ENCODE assay signal across 19 cellular contexts in the genomic region with DNA sequence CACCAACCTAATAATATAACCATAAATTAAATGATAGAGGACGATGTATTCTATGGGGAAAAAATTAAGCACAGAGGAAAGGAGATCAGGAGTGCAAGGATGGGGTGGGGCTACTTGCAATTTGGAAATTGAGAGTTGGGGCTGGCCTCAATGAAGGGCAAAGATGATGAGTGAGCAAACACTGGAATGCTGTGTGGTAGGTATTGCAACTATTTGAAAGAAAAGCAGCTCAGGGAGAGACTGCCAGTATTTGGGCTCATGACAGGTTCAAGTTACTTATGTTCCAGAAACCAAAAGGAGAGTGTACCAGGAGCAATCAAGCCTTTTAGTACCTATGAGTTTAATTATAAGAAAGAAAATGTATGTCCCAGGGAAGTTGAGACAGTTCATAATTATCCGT. TPM values are rescaled to one million over a fixed set of nuclear protein-coding genes. Genes with fewer than 3 reads are reported as not detected.
"Had no signal": no experiment of that assay in that cellular context is flagged by ENCODE, and none has a peak within 500 bp of the region (broad histone marks: within the 10 kb centered on the region; RNA-seq: fewer than 3 reads in every experiment).

No MANE protein-coding gene starts in this region.

- H3K4me1 ChIP-seq: breast epithelium, parathyroid adenoma had no signal

- H3K9me3 ChIP-seq: breast epithelium, esophagus muscularis mucosa, heart left ventricle, mucosa of descending colon, thoracic aorta had no signal

- H3K36me3 ChIP-seq: breast epithelium, esophagus muscularis mucosa, heart left ventricle, thoracic aorta had no signal

- ATAC-seq: activated CD4-positive, CD25-positive, alpha-beta regulatory T cell treated with anti-CD3 and anti-CD28 coated beads, Interleukin-2, amount 50 U/mL, for 24 hours; mucosa of descending colon; naive thymus-derived CD4-positive, alpha-beta T cell; stimulated activated effector memory CD8-positive, alpha-beta T cell treated with anti-CD3 and anti-CD28 coated beads, Interleukin-12 subunit alpha, Interleukin-12 subunit beta, amount 100 ng/mL, for 72 hours had no signal

- H3K27ac ChIP-seq: breast epithelium, esophagus muscularis mucosa, heart left ventricle, parathyroid adenoma, thoracic aorta had no signal

- DNase-seq: activated CD4-positive, alpha-beta T cell treated with anti-CD3 and anti-CD28 coated beads, Interleukin-2, amount 50 U/mL, for 4 hours; activated naive CD4-positive, alpha-beta T cell; activated naive CD8-positive, alpha-beta T cell treated with anti-CD3 and anti-CD28 coated beads, Interleukin-2, amount 10 ng/mL, durations not matched to agents 7 days and 5 days; activated T-cell treated with anti-CD3 and anti-CD28 coated beads for 4 hours; aorta; mucosa of descending colon; naive thymus-derived CD4-positive, alpha-beta T cell; stimulated activated CD4-positive, alpha-beta T cell treated with anti-CD3 and anti-CD28 coated beads, Interleukin-12 subunit alpha, Interleukin-12 subunit beta, amount 100 ng/mL, for 4 hours; T-helper 1 cell; T1000 had no signal

- H3K4me3 ChIP-seq: breast epithelium, esophagus muscularis mucosa, heart left ventricle, mucosa of descending colon, thoracic aorta had no signal

- H3K27me3 ChIP-seq: breast epithelium, esophagus muscularis mucosa, heart left ventricle had no signal

RNA-seq across cellular contexts. Expression of a gene that starts 47.4 kb away (rescaled TPM):
- total RNA-seq: activated naive CD8-positive, alpha-beta T cell treated with anti-CD3 and anti-CD28 coated beads, Interleukin-2, amount 10 ng/mL, durations not matched to agents 7 days and 5 days; aorta; breast epithelium; esophagus muscularis mucosa; frontal cortex; heart left ventricle; mucosa of descending colon; naive thymus-derived CD4-positive, alpha-beta T cell; thoracic aorta; urinary bladder had no signal
- polyA plus RNA-seq: aorta; heart left ventricle; naive thymus-derived CD4-positive, alpha-beta T cell; urinary bladder had no signal

RNA-seq across cellular contexts. Expression of a gene that starts 59.8 kb away (rescaled TPM):
- total RNA-seq: activated naive CD8-positive, alpha-beta T cell treated with anti-CD3 and anti-CD28 coated beads, Interleukin-2, amount 10 ng/mL, durations not matched to agents 7 days and 5 days had no signal
- polyA plus RNA-seq: naive thymus-derived CD4-positive, alpha-beta T cell had no signal
